In genomic region chr16:87554754-87555427, GRCh38 we compare ENCODE assay signal across 1 cellular context.
TF ChIP-seq lines count a peak whose summit lies in the region.

No MANE protein-coding gene starts in this region.

TF ChIP-seq in WTC11, 78 proteins besides CTCF, POLR2A, EP300 and RAD21 (continued from another document):
- TF ChIP-seq ATF2 (CRISPR knock-in tag; IDR thresholded peaks at IDR 0.05; ENCODE audit: borderline replicate concordance, low read depth): no peak
- TF ChIP-seq KAT7 (CRISPR knock-in tag; IDR thresholded peaks at IDR 0.05; ENCODE audit: borderline replicate concordance): no peak
- TF ChIP-seq, protein P1, sequence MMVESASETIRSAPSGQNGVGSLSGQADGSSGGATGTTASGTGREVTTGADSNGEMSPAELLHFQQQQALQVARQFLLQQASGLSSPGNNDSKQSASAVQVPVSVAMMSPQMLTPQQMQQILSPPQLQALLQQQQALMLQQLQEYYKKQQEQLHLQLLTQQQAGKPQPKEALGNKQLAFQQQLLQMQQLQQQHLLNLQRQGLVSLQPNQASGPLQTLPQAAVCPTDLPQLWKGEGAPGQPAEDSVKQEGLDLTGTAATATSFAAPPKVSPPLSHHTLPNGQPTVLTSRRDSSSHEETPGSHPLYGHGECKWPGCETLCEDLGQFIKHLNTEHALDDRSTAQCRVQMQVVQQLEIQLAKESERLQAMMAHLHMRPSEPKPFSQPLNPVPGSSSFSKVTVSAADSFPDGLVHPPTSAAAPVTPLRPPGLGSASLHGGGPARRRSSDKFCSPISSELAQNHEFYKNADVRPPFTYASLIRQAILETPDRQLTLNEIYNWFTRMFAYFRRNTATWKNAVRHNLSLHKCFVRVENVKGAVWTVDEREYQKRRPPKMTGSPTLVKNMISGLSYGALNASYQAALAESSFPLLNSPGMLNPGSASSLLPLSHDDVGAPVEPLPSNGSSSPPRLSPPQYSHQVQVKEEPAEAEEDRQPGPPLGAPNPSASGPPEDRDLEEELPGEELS (CRISPR knock-in tag; IDR thresholded peaks at IDR 0.05): no peak
- TF ChIP-seq, protein P2, sequence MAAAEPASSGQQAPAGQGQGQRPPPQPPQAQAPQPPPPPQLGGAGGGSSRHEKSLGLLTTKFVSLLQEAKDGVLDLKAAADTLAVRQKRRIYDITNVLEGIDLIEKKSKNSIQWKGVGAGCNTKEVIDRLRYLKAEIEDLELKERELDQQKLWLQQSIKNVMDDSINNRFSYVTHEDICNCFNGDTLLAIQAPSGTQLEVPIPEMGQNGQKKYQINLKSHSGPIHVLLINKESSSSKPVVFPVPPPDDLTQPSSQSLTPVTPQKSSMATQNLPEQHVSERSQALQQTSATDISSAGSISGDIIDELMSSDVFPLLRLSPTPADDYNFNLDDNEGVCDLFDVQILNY (CRISPR knock-in tag; IDR thresholded peaks at IDR 0.05): no peak
- peak; percentile 36; the same call in 1 of the 2 replicates for TF ChIP-seq GABPB1 (CRISPR knock-in tag; IDR thresholded peaks at IDR 0.05)
- TF ChIP-seq, protein P3, sequence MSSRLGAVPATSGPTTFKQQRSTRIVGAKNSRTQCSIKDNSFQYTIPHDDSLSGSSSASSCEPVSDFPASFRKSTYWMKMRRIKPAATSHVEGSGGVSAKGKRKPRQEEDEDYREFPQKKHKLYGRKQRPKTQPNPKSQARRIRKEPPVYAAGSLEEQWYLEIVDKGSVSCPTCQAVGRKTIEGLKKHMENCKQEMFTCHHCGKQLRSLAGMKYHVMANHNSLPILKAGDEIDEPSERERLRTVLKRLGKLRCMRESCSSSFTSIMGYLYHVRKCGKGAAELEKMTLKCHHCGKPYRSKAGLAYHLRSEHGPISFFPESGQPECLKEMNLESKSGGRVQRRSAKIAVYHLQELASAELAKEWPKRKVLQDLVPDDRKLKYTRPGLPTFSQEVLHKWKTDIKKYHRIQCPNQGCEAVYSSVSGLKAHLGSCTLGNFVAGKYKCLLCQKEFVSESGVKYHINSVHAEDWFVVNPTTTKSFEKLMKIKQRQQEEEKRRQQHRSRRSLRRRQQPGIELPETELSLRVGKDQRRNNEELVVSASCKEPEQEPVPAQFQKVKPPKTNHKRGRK (CRISPR knock-in tag; IDR thresholded peaks at IDR 0.05; ENCODE audit: borderline replicate concordance): no peak
